In genomic region chr16:31023627-31024226, GRCh38 we compare ENCODE assay signal across 1 cellular context.
TF ChIP-seq lines count a peak whose summit lies in the region.

No MANE protein-coding gene starts in this region.

TF ChIP-seq in HepG2, 621 proteins besides CTCF, POLR2A, EP300 and RAD21 (continues in another document):
- TF ChIP-seq SCMH1 (CRISPR knock-in tag; IDR thresholded peaks at IDR 0.05; ENCODE audit: borderline replicate concordance) (no peak), ZNF639 (CRISPR knock-in tag; conservative IDR thresholded peaks at IDR 0.05) (no peak), RFX3 (CRISPR knock-in tag; IDR thresholded peaks at IDR 0.05) (no peak), PHF20 (CRISPR knock-in tag; IDR thresholded peaks at IDR 0.05) (no peak), FOXO4 (CRISPR knock-in tag; conservative IDR thresholded peaks at IDR 0.05) (no peak), NFIC (IDR thresholded peaks at IDR 0.05; ENCODE audit: low read length) (0 out of 2 replicates have a peak, but pooled peaks have one; percentile 22), MAFK (conservative IDR thresholded peaks at IDR 0.05 in 1 of 2, IDR thresholded peaks at IDR 0.05 in 1 of 2; ENCODE audit: low read length in 2 of 2) (no peak), MIXL1 (CRISPR knock-in tag; IDR thresholded peaks at IDR 0.05) (0 out of 2 replicates have a peak, but pooled peaks have one; percentile 24), ZBTB10 (CRISPR knock-in tag; IDR thresholded peaks at IDR 0.05; ENCODE audit: borderline replicate concordance) (no peak), ZNF577 (CRISPR knock-in tag; IDR thresholded peaks at IDR 0.05; ENCODE audit: borderline replicate concordance, low read depth) (no peak), ZNF121 (CRISPR knock-in tag; IDR thresholded peaks at IDR 0.05) (peak; percentile 99), AKAP8 (CRISPR knock-in tag; IDR thresholded peaks at IDR 0.05) (no peak), ATF1 (CRISPR knock-in tag; IDR thresholded peaks at IDR 0.05) (no peak), FOXA3 (CRISPR knock-in tag; IDR thresholded peaks at IDR 0.05) (peak; percentile 36; the same call in 1 of the 2 replicates), KDM4B (CRISPR knock-in tag; IDR thresholded peaks at IDR 0.05) (no peak), GPBP1L1 (CRISPR knock-in tag; IDR thresholded peaks at IDR 0.05) (no peak), HIVEP1 (CRISPR knock-in tag; IDR thresholded peaks at IDR 0.05) (no peak), NR2F6 (IDR thresholded peaks at IDR 0.05) (no peak), NR2F6 (CRISPR knock-in tag; IDR thresholded peaks at IDR 0.05) (no peak), KDM1A (CRISPR knock-in tag; IDR thresholded peaks at IDR 0.05) (0 out of 2 replicates have a peak, but pooled peaks have one; percentile 16), ZNF263 (CRISPR knock-in tag; IDR thresholded peaks at IDR 0.05) (no peak), ZBTB25 (CRISPR knock-in tag; IDR thresholded peaks at IDR 0.05) (no peak), ZSCAN30 (CRISPR knock-in tag; IDR thresholded peaks at IDR 0.05) (no peak), ZNF790 (CRISPR knock-in tag; IDR thresholded peaks at IDR 0.05; ENCODE audit: borderline replicate concordance) (no peak), ZNF282 (IDR thresholded peaks at IDR 0.05; ENCODE audit: partially characterized antibody) (no peak), FOXJ3 (CRISPR knock-in tag; IDR thresholded peaks at IDR 0.05; ENCODE audit: borderline replicate concordance) (no peak), ZNF276 (CRISPR knock-in tag; IDR thresholded peaks at IDR 0.05; ENCODE audit: low read depth) (no peak), BORCS8-MEF2B (CRISPR knock-in tag; IDR thresholded peaks at IDR 0.05) (no peak), ZNF678 (CRISPR knock-in tag; IDR thresholded peaks at IDR 0.05) (no peak), CREM (IDR thresholded peaks at IDR 0.05) (peak; percentile 37; the same call in 1 of the 2 replicates), CREM (CRISPR knock-in tag; IDR thresholded peaks at IDR 0.05) (no peak), POGK (CRISPR knock-in tag; conservative IDR thresholded peaks at IDR 0.05) (no peak), ZNF580 (CRISPR knock-in tag; IDR thresholded peaks at IDR 0.05; ENCODE audit: borderline replicate concordance, low read depth) (no peak), ZMYM3 (CRISPR knock-in tag; IDR thresholded peaks at IDR 0.05) (peak; percentile 62), TOE1 (CRISPR knock-in tag; IDR thresholded peaks at IDR 0.05) (no peak), DMAP1 (CRISPR knock-in tag; IDR thresholded peaks at IDR 0.05) (no peak), ZNF407 (CRISPR knock-in tag; IDR thresholded peaks at IDR 0.05; ENCODE audit: not compliant biosample characterization) (no peak), ZNF605 (CRISPR knock-in tag; IDR thresholded peaks at IDR 0.05) (no peak), TFDP2 (CRISPR knock-in tag; IDR thresholded peaks at IDR 0.05) (no peak), SOX6 (IDR thresholded peaks at IDR 0.05) (no peak), SOX6 (CRISPR knock-in tag; IDR thresholded peaks at IDR 0.05) (peak; percentile 62)
